Comparison of ENCODE assay signal across 8 cellular contexts in the genomic region with DNA sequence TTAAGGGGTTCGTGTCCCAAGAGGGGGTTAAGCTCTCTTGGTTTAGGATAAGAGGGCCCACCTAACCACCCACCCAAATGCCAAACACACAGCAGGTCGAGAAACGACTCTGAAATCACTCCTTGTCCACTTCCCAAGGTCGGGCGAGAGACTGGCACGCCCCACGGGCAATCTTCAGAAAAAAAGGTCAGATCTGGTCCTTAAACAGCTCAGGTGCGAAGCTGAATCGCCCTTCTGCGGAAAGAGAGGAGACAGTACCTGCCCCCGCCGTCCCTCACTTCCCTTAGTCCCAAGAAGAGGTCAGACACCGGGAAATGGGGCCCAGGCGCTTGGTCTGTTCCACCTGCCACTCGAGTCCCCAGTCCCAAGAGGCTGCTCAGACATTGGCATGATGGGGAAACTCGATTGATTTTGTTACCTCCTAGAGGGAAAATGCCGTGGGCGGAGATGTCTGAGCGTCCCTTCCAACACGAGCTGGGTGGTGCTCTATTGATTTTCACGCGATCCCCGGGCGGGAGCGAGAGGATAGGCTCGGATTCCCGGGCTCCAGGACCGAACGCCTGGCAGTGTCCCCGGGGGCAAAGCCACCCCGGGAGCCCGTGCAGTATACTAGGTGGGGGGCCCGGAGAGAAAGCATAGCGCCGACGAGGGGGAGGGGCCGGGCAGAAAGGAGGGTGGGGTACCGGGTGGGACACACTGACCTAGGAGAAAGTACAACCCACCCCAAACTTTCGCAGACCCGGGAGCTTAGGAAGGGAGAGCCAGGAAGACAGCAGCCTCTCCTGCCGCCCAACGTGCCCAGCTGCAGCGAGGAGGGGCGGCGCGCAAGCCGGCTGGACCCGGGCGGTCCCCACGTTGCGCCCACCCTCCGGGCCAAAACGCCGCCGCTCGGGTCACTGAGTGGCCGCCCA. TPM values are rescaled to one million over a fixed set of nuclear protein-coding genes. Genes with fewer than 3 reads are reported as not detected.
DNase-seq lines count a peak whose midpoint lies in the region; ATAC-seq, FAIRE-seq and TF ChIP-seq lines count a peak whose summit lies in the region.

No MANE protein-coding gene starts in this region.

- H3K27ac ChIP-seq in cardiac muscle cell, result no peak overlapping the region
- no peak overlapping the region for H3K27ac ChIP-seq in rectal smooth muscle tissue (ENCODE audit: low read depth, low read length)

- H3K4me3 ChIP-seq in cardiac muscle cell, result peak overlapping the region; percentile 64
- peak overlapping the region; percentile 83 for H3K4me3 ChIP-seq in rectal smooth muscle tissue (ENCODE audit: low read length)

- H3K4me3 Mint-ChIP-seq in activated T-cell treated with anti-CD3 and anti-CD28 coated beads, Interleukin-2, amount 50 U/mL, for 4 hours, result peak overlapping the region; percentile 63

- H3K27me3 ChIP-seq in cardiac muscle cell, result peaks cover 81% of the 10 kb centered on the region
- peaks cover 3% of the 10 kb centered on the region for H3K27me3 ChIP-seq in rectal smooth muscle tissue (ENCODE audit: control insufficient read depth, insufficient read depth, low read length)

- H3K4me1 ChIP-seq in cardiac muscle cell (ENCODE audit: low read depth) (no peaks in the 10 kb centered on the region), rectal smooth muscle tissue (ENCODE audit: control insufficient read depth, insufficient read depth, low read length) (peaks cover 9% of the 10 kb centered on the region)

- H3K36me3 Mint-ChIP-seq in activated T-cell treated with anti-CD3 and anti-CD28 coated beads, Interleukin-2, amount 50 U/mL, for 4 hours (ENCODE audit: insufficient read depth), result no peaks in the 10 kb centered on the region

- H3K9me3 ChIP-seq in cardiac muscle cell (ENCODE audit: low read depth), result no peaks in the 10 kb centered on the region

- H3K4me1 Mint-ChIP-seq in activated T-cell treated with anti-CD3 and anti-CD28 coated beads, Interleukin-2, amount 50 U/mL, for 4 hours (ENCODE audit: low read depth), result peaks cover 12% of the 10 kb centered on the region

- peaks cover 62% of the 10 kb centered on the region for H3K27me3 Mint-ChIP-seq in activated T-cell treated with anti-CD3 and anti-CD28 coated beads, Interleukin-2, amount 50 U/mL, for 4 hours (ENCODE audit: low read depth)

- H3K9me3 Mint-ChIP-seq in activated T-cell treated with anti-CD3 and anti-CD28 coated beads, Interleukin-2, amount 50 U/mL, for 4 hours, result no peaks in the 10 kb centered on the region

- no peak overlapping the region for H3K9ac ChIP-seq in rectal smooth muscle tissue (ENCODE audit: low read length)

- H3K36me3 ChIP-seq in cardiac muscle cell (no peaks in the 10 kb centered on the region), rectal smooth muscle tissue (ENCODE audit: control insufficient read depth, insufficient read depth, low read length) (no peaks in the 10 kb centered on the region)

- DNase-seq in EL, result peak; percentile 25
- peak; percentile 26 for DNase-seq in HTR-8/SVneo (ENCODE audit: insufficient read length, low spot score)
- no peak for DNase-seq in activated T-cell treated with anti-CD3 and anti-CD28 coated beads, Interleukin-2, amount 50 U/mL, for 4 hours
- peak; percentile 8 to 38 for DNase-seq in cardiac muscle cell (ENCODE audit: low read depth in 1 of 2, low spot score in 1 of 2)
- no peak for DNase-seq in GDM1 (lab: John Stamatoyannopoulos, UW)
- no peak for DNase-seq in AML-193 (lab: John Stamatoyannopoulos, UW)

- no peak for ATAC-seq in activated T-cell treated with anti-CD3 and anti-CD28 coated beads, Interleukin-2, amount 50 U/mL, for 4 hours
- no peak for ATAC-seq in HG03342 (IDR thresholded peaks at IDR 0.05; ENCODE audit: unreplicated experiment)

- no peak for TF ChIP-seq CTCF in cardiac muscle cell (IDR thresholded peaks at IDR 0.05; ENCODE audit: low read depth, low read length)

- no peak for FAIRE-seq in HTR-8/SVneo (lab: Jason Lieb, UNC)

RNA-seq across cellular contexts. Expression of a gene that starts 1.1 kb away (rescaled TPM):
- total RNA-seq in activated T-cell treated with anti-CD3 and anti-CD28 coated beads, Interleukin-2, amount 50 U/mL, for 4 hours, result not detected
- 0.04 and 0.12 TPM in 2 replicates for total RNA-seq in cardiac muscle cell
- polyA plus RNA-seq in cardiac muscle cell, result 0.07 and 0.42 TPM in 2 replicates

Comparison
In these comparisons a context has a peak if more than half of its experiments do, and no peak if none do; other contexts are left out.
1. DNase-seq: peak in EL (single experiment), HTR-8/SVneo (single experiment) and cardiac muscle cell (2 of 2); none in activated T-cell treated with anti-CD3 and anti-CD28 coated beads, Interleukin-2, amount 50 U/mL, for 4 hours (single experiment), GDM1 (single experiment) and AML-193 (0 of 2).